Comparison of ENCODE assay signal across 22 cellular contexts in genomic region chr2:15010346-15010745, GRCh38.
A peak's percentile ranks its signal among the peaks of the same experiment; 100 is the strongest.
DNase-seq lines count a peak whose midpoint lies in the region; ATAC-seq lines count a peak whose summit lies in the region.
"Had no signal": no experiment of that assay in that cellular context is flagged by ENCODE, and none has a peak within 500 bp of the region (broad histone marks: within the 10 kb centered on the region; RNA-seq: fewer than 3 reads in every experiment).

No MANE protein-coding gene starts in this region.

- no peaks in the 10 kb centered on the region for H3K9me3 ChIP-seq in CD8-positive, alpha-beta memory T cell (ENCODE audit: low read length)
- H3K9me3 ChIP-seq: esophagus squamous epithelium, gastrocnemius medialis had no signal

- peaks cover 4% of the 10 kb centered on the region for H3K4me1 Mint-ChIP-seq in activated naive CD8-positive, alpha-beta T cell treated with anti-CD3 and anti-CD28 coated beads, Interleukin-2, amount 50 U/mL, for 24 hours
- peaks cover 4 to 7% (median 7%) of the 10 kb centered on the region in 3 donors for H3K4me1 Mint-ChIP-seq in CD8-positive, alpha-beta memory T cell
- H3K4me1 Mint-ChIP-seq: endodermal cell, neural crest cell had no signal

- H3K4me1 ChIP-seq in CD8-positive, alpha-beta memory T cell (ENCODE audit: insufficient read depth, low read length) = no peaks in the 10 kb centered on the region
- H3K4me1 ChIP-seq: esophagus squamous epithelium, gastrocnemius medialis had no signal

- no peak overlapping the region for H3K4me3 Mint-ChIP-seq in activated naive CD8-positive, alpha-beta T cell treated with anti-CD3 and anti-CD28 coated beads, Interleukin-2, amount 50 U/mL, for 24 hours
- no peak overlapping the region for H3K4me3 Mint-ChIP-seq in CD8-positive, alpha-beta memory T cell
- H3K4me3 Mint-ChIP-seq: CD4-positive, CD25-positive, alpha-beta regulatory T cell; endodermal cell; HFFc6; neural crest cell had no signal

- CTCF ChIA-PET in CD8-positive, alpha-beta memory T cell (lab: Charles Lee) = no interaction called here

- H3K36me3 Mint-ChIP-seq in activated naive CD8-positive, alpha-beta T cell treated with anti-CD3 and anti-CD28 coated beads, Interleukin-2, amount 50 U/mL, for 24 hours (ENCODE audit: low read depth) = no peaks in the 10 kb centered on the region
- peaks cover 0 to 2% (median 0%) of the 10 kb centered on the region in 3 donors for H3K36me3 Mint-ChIP-seq in CD8-positive, alpha-beta memory T cell
- H3K36me3 Mint-ChIP-seq: CD4-positive, CD25-positive, alpha-beta regulatory T cell had no signal

- no peaks in the 10 kb centered on the region for H3K27me3 ChIP-seq in CD8-positive, alpha-beta memory T cell (ENCODE audit: insufficient read depth, low read length, poor library complexity, severe bottlenecking)
- H3K27me3 ChIP-seq: esophagus squamous epithelium, gastrocnemius medialis had no signal

- H3K27ac ChIP-seq in CD8-positive, alpha-beta memory T cell (ENCODE audit: low read depth, low read length) = no peak overlapping the region
- H3K27ac ChIP-seq: coronary artery, esophagus squamous epithelium, gastrocnemius medialis, thoracic aorta had no signal

- no peak overlapping the region for H3K4me3 ChIP-seq in CD8-positive, alpha-beta memory T cell (ENCODE audit: low read length)
- H3K4me3 ChIP-seq: coronary artery, esophagus squamous epithelium, gastrocnemius medialis, lung, thoracic aorta had no signal

- no peak for DNase-seq in activated naive CD8-positive, alpha-beta T cell treated with anti-CD3 and anti-CD28 coated beads, Interleukin-2, amount 50 U/mL, for 24 hours
- DNase-seq in CD8-positive, alpha-beta memory T cell = no peak
- DNase-seq: activated CD4-positive, alpha-beta T cell treated with anti-CD3 and anti-CD28 coated beads, Interleukin-2, amount 50 U/mL, for 1 hour; activated gamma-delta T cell; CD4-positive, CD25-positive, alpha-beta regulatory T cell; endodermal cell; esophagus squamous epithelium; gastrocnemius medialis; HFFc6; NCI-H1105; NCI-H2029; NCI-H226; NCI-H748 treated with DMSO at 0.1 percent for 48 hours had no signal

- H3K27ac Mint-ChIP-seq in activated naive CD8-positive, alpha-beta T cell treated with anti-CD3 and anti-CD28 coated beads, Interleukin-2, amount 50 U/mL, for 24 hours = no peak overlapping the region
- no peak overlapping the region for H3K27ac Mint-ChIP-seq in CD8-positive, alpha-beta memory T cell
- H3K27ac Mint-ChIP-seq: CD4-positive, CD25-positive, alpha-beta regulatory T cell; endodermal cell; HFFc6 had no signal

- peak; percentile 71 for ATAC-seq in GM18907 (IDR thresholded peaks at IDR 0.05; ENCODE audit: unreplicated experiment)
- peak; percentile 84 for ATAC-seq in GM21717 (IDR thresholded peaks at IDR 0.05; ENCODE audit: unreplicated experiment)
- ATAC-seq in HG03135 (IDR thresholded peaks at IDR 0.05; ENCODE audit: unreplicated experiment) = peak; percentile 73
- ATAC-seq in activated naive CD8-positive, alpha-beta T cell treated with anti-CD3 and anti-CD28 coated beads, Interleukin-2, amount 50 U/mL, for 24 hours = peak; percentile 24
- no peak for ATAC-seq in HG03095 (IDR thresholded peaks at IDR 0.05; ENCODE audit: unreplicated experiment)
- ATAC-seq in GM18861 (IDR thresholded peaks at IDR 0.05; ENCODE audit: unreplicated experiment) = no peak
- ATAC-seq: gastrocnemius medialis had no signal

- POLR2A ChIA-PET in CD8-positive, alpha-beta memory T cell (lab: Charles Lee) = no interaction called here

- no peaks in the 10 kb centered on the region for H3K36me3 ChIP-seq in CD8-positive, alpha-beta memory T cell (ENCODE audit: insufficient read depth, low read length)
- H3K36me3 ChIP-seq: esophagus squamous epithelium, gastrocnemius medialis, thoracic aorta had no signal

- H3K27me3 Mint-ChIP-seq in activated naive CD8-positive, alpha-beta T cell treated with anti-CD3 and anti-CD28 coated beads, Interleukin-2, amount 50 U/mL, for 24 hours = peaks cover 6% of the 10 kb centered on the region
- H3K27me3 Mint-ChIP-seq in CD8-positive, alpha-beta memory T cell = peaks cover 0 to 3% of the 10 kb centered on the region in 2 donors
- H3K27me3 Mint-ChIP-seq: CD4-positive, CD25-positive, alpha-beta regulatory T cell had no signal

- H3K9me3 Mint-ChIP-seq in activated naive CD8-positive, alpha-beta T cell treated with anti-CD3 and anti-CD28 coated beads, Interleukin-2, amount 50 U/mL, for 24 hours = peaks cover 24% of the 10 kb centered on the region
- peaks cover 8 to 23% (median 15%) of the 10 kb centered on the region in 5 donors for H3K9me3 Mint-ChIP-seq in CD8-positive, alpha-beta memory T cell
- H3K9me3 Mint-ChIP-seq: endodermal cell had no signal

Comparison
In these comparisons a context has a peak if more than half of its experiments do, and no peak if none do; other contexts are left out.
1. ATAC-seq: peak in GM18907 (single experiment), GM21717 (single experiment), HG03135 (single experiment) and activated naive CD8-positive, alpha-beta T cell treated with anti-CD3 and anti-CD28 coated beads, Interleukin-2, amount 50 U/mL, for 24 hours (single experiment); none in HG03095 (single experiment) and GM18861 (single experiment).